ENCODE assay signal across 2 cellular contexts in genomic region chr1:16120411-16120810, GRCh38.
TF ChIP-seq lines count a peak whose summit lies in the region.

No MANE protein-coding gene starts in this region.

TF ChIP-seq in SK-N-SH, 30 proteins besides CTCF, POLR2A, EP300 and RAD21:
- no peak for TF ChIP-seq USF2 (IDR thresholded peaks at IDR 0.05; ENCODE audit: borderline replicate concordance, low read depth, low read length)
- TF ChIP-seq NFIC (IDR thresholded peaks at IDR 0.05; ENCODE audit: borderline replicate concordance): no peak
- no peak for TF ChIP-seq MXI1 (IDR thresholded peaks at IDR 0.05; ENCODE audit: low read depth, low read length)
- TF ChIP-seq FOXM1 (IDR thresholded peaks at IDR 0.05; ENCODE audit: low read depth): no peak
- no peak for TF ChIP-seq ELF1 (IDR thresholded peaks at IDR 0.05)
- TF ChIP-seq RXRA (IDR thresholded peaks at IDR 0.05; ENCODE audit: borderline replicate concordance, low read depth): no peak
- no peak for TF ChIP-seq SMC3 (IDR thresholded peaks at IDR 0.05; ENCODE audit: low read depth, low read length)
- TF ChIP-seq NRF1 (IDR thresholded peaks at IDR 0.05; ENCODE audit: low read depth, low read length): no peak
- TF ChIP-seq TAF1 (IDR thresholded peaks at IDR 0.05; ENCODE audit: borderline replicate concordance, low read depth, low read length): no peak
- TF ChIP-seq GABPA (IDR thresholded peaks at IDR 0.05; ENCODE audit: low read depth): no peak
- no peak for TF ChIP-seq CHD2 (IDR thresholded peaks at IDR 0.05; ENCODE audit: low read length, partially characterized antibody)
- TF ChIP-seq SIN3A (IDR thresholded peaks at IDR 0.05; ENCODE audit: borderline replicate concordance, low read depth, low read length): no peak
- no peak for TF ChIP-seq TCF12 (IDR thresholded peaks at IDR 0.05)
- no peak for TF ChIP-seq EZH2phosphoT487 (IDR thresholded peaks at IDR 0.05; ENCODE audit: borderline replicate concordance, low read depth)
- TF ChIP-seq MAX (IDR thresholded peaks at IDR 0.05; ENCODE audit: low read depth): no peak
- TF ChIP-seq GATA2 (CRISPR knock-in tag; IDR thresholded peaks at IDR 0.05): no peak

TF ChIP-seq in GM12891, 5 proteins besides CTCF, POLR2A, EP300 and RAD21 (continued from another document):
- TF ChIP-seq POU2F2 (IDR thresholded peaks at IDR 0.05; ENCODE audit: low read depth, low read length): no peak
